ENCODE assay signal across 8 cellular contexts in genomic region chrX:130916636-130917422, GRCh38. TPM values are rescaled to one million over a fixed set of nuclear protein-coding genes. Genes with fewer than 3 reads are reported as not detected.
DNase-seq lines count a peak whose midpoint lies in the region; ATAC-seq and TF ChIP-seq lines count a peak whose summit lies in the region.

No MANE protein-coding gene starts in this region.

- H3K27me3 ChIP-seq in psoas muscle (ENCODE audit: insufficient read depth in 3 of 3, low read length in 2 of 3) = peaks cover 0 to 7% (median 0%) of the 10 kb centered on the region in 3 donors

- DNase-seq in NCI-H526 (lab: John Stamatoyannopoulos, UW) (peak; percentile 6 to 58), NCI-H526 treated with DMSO at 0.1 percent for 48 hours (lab: John Stamatoyannopoulos, UW) (no peak), NOMO-1 (lab: John Stamatoyannopoulos, UW; ENCODE audit: unreplicated experiment in 2 of 2) (peak; percentile 52 to 60), activated T-cell treated with anti-CD3 and anti-CD28 coated beads for 4 hours (peak; percentile 3), germinal center (ENCODE audit: low spot score) (peak; percentile 38), psoas muscle (peak; percentile 18 to 42), lower leg skin (ENCODE audit: low spot score in 2 of 2) (no peak)

- TF ChIP-seq POLR2A in lower leg skin (IDR thresholded peaks at IDR 0.05) = no peak

- ATAC-seq in HG02798 (IDR thresholded peaks at IDR 0.05; ENCODE audit: poor library complexity, unreplicated experiment) = peak; percentile 49
- peak; percentile 44 to 77 (median 62) for ATAC-seq in psoas muscle

- H3K4me3 ChIP-seq in psoas muscle = no peak overlapping the region
- H3K4me3 ChIP-seq in lower leg skin (ENCODE audit: low read depth, poor library complexity, severe bottlenecking) = no peak overlapping the region

- H3K27ac ChIP-seq in psoas muscle = no peak overlapping the region

- TF ChIP-seq CTCF in psoas muscle (IDR thresholded peaks at IDR 0.05) (peak; percentile 79), lower leg skin (IDR thresholded peaks at IDR 0.05) (no peak)

- H3K9me3 ChIP-seq in psoas muscle = no peaks in the 10 kb centered on the region

- 26 to 32% (median 30%) methylated on average over 7 of the region's 7 CpGs for WGBS in psoas muscle, 3 donors
- 33 to 34% methylated on average over 7 of the region's 7 CpGs for WGBS in lower leg skin, 2 donors

- H3K36me3 ChIP-seq in psoas muscle (ENCODE audit: insufficient read depth in 1 of 2, low read depth in 1 of 2) = no peaks in the 10 kb centered on the region

- no peaks in the 10 kb centered on the region for H3K4me1 ChIP-seq in psoas muscle

- intact Hi-C loops in psoas muscle (cut with DNase I) (loop anchor here (2.0 to 10.0 kb wide), 6 partner anchors 340 to 1312 kb away; no protein-coding TSS in a partner anchor), lower leg skin (cut with DNase I; ENCODE audit: low total_unique reads) (loop anchor here (10.0 kb wide), 1 partner anchor 522 kb away; no protein-coding TSS in a partner anchor)

RNA-seq across cellular contexts. Expression of gene ENOX2, which starts 13.8 kb away (rescaled TPM):
- total RNA-seq in psoas muscle = 10 to 100 TPM in 3 of 4 donors, 1 to 10 TPM in 1; 8.8 to 13.4 (median 11.4) TPM
- 10 to 100 TPM in 1 of 3 donors, 1 to 10 TPM in 2; 4.7 to 11.3 (median 7.6) TPM for polyA plus RNA-seq in psoas muscle
- 1 to 10 TPM; 6.5 to 9.5 (median 8.3) TPM for total RNA-seq in lower leg skin

Comparison
In these comparisons a context has a peak if more than half of its experiments do, and no peak if none do; other contexts are left out.
1. DNase-seq: peak in NCI-H526 (2 of 2), NOMO-1 (2 of 2), activated T-cell treated with anti-CD3 and anti-CD28 coated beads for 4 hours (single experiment), germinal center (single experiment) and psoas muscle (2 of 2); none in NCI-H526 treated with DMSO at 0.1 percent for 48 hours (single experiment) and lower leg skin (0 of 2).